ENCODE assay signal across 1 cellular context in genomic region chr21:37368536-37369279, GRCh38.
TF ChIP-seq lines count a peak whose summit lies in the region.

No MANE protein-coding gene starts in this region.

TF ChIP-seq in A549, 52 proteins besides CTCF, POLR2A, EP300 and RAD21 (continued from another document):
- TF ChIP-seq, protein P1, sequence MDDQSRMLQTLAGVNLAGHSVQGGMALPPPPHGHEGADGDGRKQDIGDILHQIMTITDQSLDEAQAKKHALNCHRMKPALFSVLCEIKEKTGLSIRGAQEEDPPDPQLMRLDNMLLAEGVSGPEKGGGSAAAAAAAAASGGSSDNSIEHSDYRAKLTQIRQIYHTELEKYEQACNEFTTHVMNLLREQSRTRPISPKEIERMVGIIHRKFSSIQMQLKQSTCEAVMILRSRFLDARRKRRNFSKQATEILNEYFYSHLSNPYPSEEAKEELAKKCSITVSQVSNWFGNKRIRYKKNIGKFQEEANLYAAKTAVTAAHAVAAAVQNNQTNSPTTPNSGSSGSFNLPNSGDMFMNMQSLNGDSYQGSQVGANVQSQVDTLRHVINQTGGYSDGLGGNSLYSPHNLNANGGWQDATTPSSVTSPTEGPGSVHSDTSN (IDR thresholded peaks at IDR 0.05): no peak
- TF ChIP-seq CBX8 (IDR thresholded peaks at IDR 0.05) (no peak), RARB (CRISPR knock-in tag; IDR thresholded peaks at IDR 0.05) (no peak), HOXB5 (CRISPR knock-in tag; IDR thresholded peaks at IDR 0.05) (no peak)
